9 cellular contexts compared by ENCODE assay signal in genomic region chr2:74440005-74440377, GRCh38. TPM values are rescaled to one million over a fixed set of nuclear protein-coding genes. Genes with fewer than 3 reads are reported as not detected.
DNase-seq lines count a peak whose midpoint lies in the region; ATAC-seq and TF ChIP-seq lines count a peak whose summit lies in the region.
"Had no signal": no experiment of that assay in that cellular context is flagged by ENCODE, and none has a peak within 500 bp of the region (broad histone marks: within the 10 kb centered on the region; RNA-seq: fewer than 3 reads in every experiment).

No MANE protein-coding gene starts in this region.

- H3K4me2 ChIP-seq in GM23338, result peak overlapping the region; percentile 97
- peak overlapping the region; percentile 95 for H3K4me2 ChIP-seq in parathyroid adenoma (ENCODE audit: low read length)

- H3K27ac ChIP-seq in GM23338 (ENCODE audit: low read depth) (0 out of 2 replicates have a peak overlapping the region, but pooled peaks have one; percentile 66), parathyroid adenoma (peak overlapping the region; percentile 88)

- no peak overlapping the region for H3K9ac ChIP-seq in parathyroid adenoma

- H3K4me1 Mint-ChIP-seq in GM23338, result peaks cover 40% of the 10 kb centered on the region

- peak; percentile 40 for DNase-seq in GM23338 (ENCODE audit: low spot score)
- peak; percentile 90 for DNase-seq in Right ventricle myocardium superior
- DNase-seq in MV-4-11 (lab: John Stamatoyannopoulos, UW), result no peak
- DNase-seq in amniotic stem cell (lab: John Stamatoyannopoulos, UW), result no peak
- no peak for DNase-seq in UCSD-AML1 (lab: John Stamatoyannopoulos, UW; ENCODE audit: unreplicated experiment)

- H2AFZ ChIP-seq in GM23338 (no peak overlapping the region), parathyroid adenoma (peak overlapping the region; percentile 99)

- H4K20me1 ChIP-seq in GM23338 (replicated peaks; ENCODE audit: insufficient read depth), result peaks cover 28% of the 10 kb centered on the region

- TF ChIP-seq CTCF in GM23338 (conservative IDR thresholded peaks at IDR 0.05; ENCODE audit: low read depth in 2 of 2) (no peak), WI38 (IDR thresholded peaks at IDR 0.05; ENCODE audit: low read depth, low read length) (no peak), parathyroid adenoma (IDR thresholded peaks at IDR 0.05) (no peak)

- H3K79me2 ChIP-seq in GM23338 (replicated peaks; ENCODE audit: insufficient read depth), result peaks cover 48% of the 10 kb centered on the region
- H3K79me2 ChIP-seq in parathyroid adenoma, result peaks cover 10% of the 10 kb centered on the region

- no peaks in the 10 kb centered on the region for H3K9me2 ChIP-seq in GM23338 (ENCODE audit: insufficient read depth)

- H3K36me3 ChIP-seq in GM23338 (ENCODE audit: insufficient read depth) (no peaks in the 10 kb centered on the region), parathyroid adenoma (ENCODE audit: control insufficient read depth, insufficient read depth, low read length) (no peaks in the 10 kb centered on the region)

- TF ChIP-seq POLR2A in GM18505 (IDR thresholded peaks at IDR 0.05; ENCODE audit: borderline replicate concordance, extremely low read depth, insufficient read depth, insufficient read length), result no peak

- intact Hi-C loops in Right ventricle myocardium superior (cut with DNase I), result no loop called here

- peaks cover 21% of the 10 kb centered on the region for H3K27me3 Mint-ChIP-seq in GM23338 (ENCODE audit: insufficient read depth, low read depth, poor library complexity)

- H3K27ac Mint-ChIP-seq in GM23338, result peak overlapping the region; percentile 90
- H3K27ac Mint-ChIP-seq: T-helper 1 cell treated with Interleukin-12 subunit alpha and Interleukin-12 subunit beta and Interleukin-4 antibody, amounts not matched to agents 30 μg/mL and 1 μg/mL, for 36 hours had no signal

- H3K27me3 ChIP-seq in GM23338 (ENCODE audit: insufficient read depth) (no peaks in the 10 kb centered on the region), parathyroid adenoma (ENCODE audit: control insufficient read depth, insufficient read depth, low read length) (no peaks in the 10 kb centered on the region)

- H3K4me1 ChIP-seq in GM23338 (ENCODE audit: insufficient read depth) (peaks cover 35% of the 10 kb centered on the region), parathyroid adenoma (peaks cover 8% of the 10 kb centered on the region)

- no peak for ATAC-seq in GM23338
- ATAC-seq in Right ventricle myocardium superior (ENCODE audit: poor library complexity), result peak; percentile 54
- no peak for ATAC-seq in GM18505 (IDR thresholded peaks at IDR 0.05; ENCODE audit: unreplicated experiment)

- H3K4me3 ChIP-seq in GM23338, result peak overlapping the region; percentile 96
- peak overlapping the region; percentile 65 for H3K4me3 ChIP-seq in WI38 (ENCODE audit: low read depth, low read length)
- peak overlapping the region; percentile 87 for H3K4me3 ChIP-seq in parathyroid adenoma (ENCODE audit: low read depth, low read length)

- peaks cover 18% of the 10 kb centered on the region for H3K36me3 Mint-ChIP-seq in GM23338 (ENCODE audit: low read depth)

- peaks cover 18% of the 10 kb centered on the region for H3F3A ChIP-seq in GM23338 (replicated peaks; ENCODE audit: low read depth)

- no peaks in the 10 kb centered on the region for H3K9me3 Mint-ChIP-seq in GM23338
- H3K9me3 Mint-ChIP-seq: T-helper 1 cell treated with Interleukin-12 subunit alpha and Interleukin-12 subunit beta and Interleukin-4 antibody, amounts not matched to agents 30 μg/mL and 1 μg/mL, for 36 hours had no signal

- peak overlapping the region; percentile 98 for H3K4me3 Mint-ChIP-seq in GM23338

- no peaks in the 10 kb centered on the region for H3K9me3 ChIP-seq in parathyroid adenoma (ENCODE audit: control insufficient read depth, low read length)

TF ChIP-seq in GM23338, 12 proteins besides CTCF, POLR2A, EP300 and RAD21:
- TF ChIP-seq ZNF331 (CRISPR knock-in tag; IDR thresholded peaks at IDR 0.05; ENCODE audit: low read depth) (no peak), REST (IDR thresholded peaks at IDR 0.05; ENCODE audit: unreplicated experiment) (no peak), STAT1 (IDR thresholded peaks at IDR 0.05; ENCODE audit: unreplicated experiment) (no peak), EZH2phosphoT487 (IDR thresholded peaks at IDR 0.05; ENCODE audit: unreplicated experiment) (no peak), ETS1 (IDR thresholded peaks at IDR 0.05) (no peak), NANOG (IDR thresholded peaks at IDR 0.05; ENCODE audit: borderline replicate concordance) (no peak)

RNA-seq across cellular contexts. Expression of gene RTKN, which starts 1.7 kb away (rescaled TPM):
- total RNA-seq in GM23338 (2014; rRNA removed; shearing (Covaris generic)), result 42.8 and 50.0 TPM in 2 replicates
- 20.4 and 24.5 TPM in 2 replicates for polyA plus RNA-seq in GM23338 (2016; fragmentation: Nextera tagmentation; extraction: Ambion mirVana)
- 17.8 TPM for total RNA-seq in Right ventricle myocardium superior

RNA-seq across cellular contexts. Expression of gene INO80B, which starts 14.9 kb away (rescaled TPM):
- total RNA-seq in GM23338 (2014; rRNA removed; shearing (Covaris generic)), result 17.5 and 21.8 TPM in 2 replicates
- polyA plus RNA-seq in GM23338 (2016; fragmentation: Nextera tagmentation; extraction: Ambion mirVana), result 5.1 and 6.1 TPM in 2 replicates
- 19.6 TPM for total RNA-seq in Right ventricle myocardium superior

RNA-seq across cellular contexts. Expression of gene WBP1, which starts 18.2 kb away (rescaled TPM):
- total RNA-seq in GM23338 (2014; rRNA removed; shearing (Covaris generic)), result 52.4 and 64.4 TPM in 2 replicates
- polyA plus RNA-seq in GM23338 (2016; fragmentation: Nextera tagmentation; extraction: Ambion mirVana), result 53.0 and 62.0 TPM in 2 replicates
- 42.4 TPM for total RNA-seq in Right ventricle myocardium superior

RNA-seq across cellular contexts. Expression of gene WDR54, which starts 18.5 kb away (rescaled TPM):
- 41.3 and 41.6 TPM in 2 replicates for total RNA-seq in GM23338 (2014; rRNA removed; shearing (Covaris generic))
- 35.2 and 42.6 TPM in 2 replicates for polyA plus RNA-seq in GM23338 (2016; fragmentation: Nextera tagmentation; extraction: Ambion mirVana)
- total RNA-seq in Right ventricle myocardium superior, result 2.2 TPM

RNA-seq across cellular contexts. Expression of gene C2orf81, which starts 18.6 kb away (rescaled TPM):
- total RNA-seq in GM23338 (2014; rRNA removed; shearing (Covaris generic)), result 4.6 TPM in 2 replicates
- 3.7 and 3.8 TPM in 2 replicates for polyA plus RNA-seq in GM23338 (2016; fragmentation: Nextera tagmentation; extraction: Ambion mirVana)
- 0.62 TPM for total RNA-seq in Right ventricle myocardium superior

Comparison
In these comparisons a context has a peak if more than half of its experiments do, and no peak if none do; other contexts are left out.
1. DNase-seq: peak in GM23338 (single experiment) and Right ventricle myocardium superior (single experiment); none in MV-4-11 (single experiment), amniotic stem cell (single experiment) and UCSD-AML1 (single experiment).
2. Peak in every context shown above with its lines, with median percentiles within 50 percentile points of each other: H3K4me3 ChIP-seq.